In the genomic region with DNA sequence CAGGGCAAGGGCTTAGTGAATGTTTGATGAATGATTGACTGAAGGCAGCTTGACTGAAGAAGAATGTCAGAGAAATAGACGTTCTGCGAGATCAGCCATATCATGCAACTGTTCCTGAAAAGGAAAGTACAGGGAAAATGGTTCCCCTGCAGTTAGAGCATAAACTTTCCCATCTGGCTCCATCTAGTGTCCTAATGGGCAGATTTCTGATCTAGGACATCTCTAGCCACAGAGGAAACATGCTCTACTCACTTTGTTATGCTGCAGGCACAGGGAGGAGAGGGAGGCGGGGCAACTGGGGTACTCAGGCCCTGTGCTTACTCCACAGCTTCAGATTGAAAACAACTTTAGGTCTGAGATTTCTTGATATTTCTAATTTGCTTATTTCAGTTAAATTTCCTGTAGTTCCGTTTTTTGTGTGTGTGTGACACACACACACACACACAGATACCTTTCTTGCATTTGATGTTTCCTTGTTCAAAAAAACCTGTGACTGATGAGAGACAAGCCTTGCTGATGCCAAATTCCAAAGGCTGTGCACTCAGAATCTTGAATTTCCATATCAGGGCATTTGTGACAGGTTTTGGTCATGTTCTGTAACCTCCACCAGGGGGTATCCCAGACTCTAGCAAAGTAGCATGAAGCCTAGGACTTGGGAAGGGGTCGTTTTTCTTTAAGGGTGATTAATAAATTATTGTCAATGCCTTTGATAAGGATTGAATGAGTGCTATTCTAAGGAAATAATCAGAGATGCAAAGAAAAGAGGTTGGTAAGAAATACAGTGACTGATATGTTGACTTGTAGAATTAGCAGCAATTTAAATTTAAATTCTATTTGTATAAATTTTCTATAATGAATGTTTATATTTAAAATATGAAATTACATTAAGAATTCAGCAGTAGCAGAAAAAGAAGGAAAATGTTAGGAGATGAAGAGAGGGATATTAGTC, we compare ENCODE assay signal across 8 cellular contexts.
A peak's percentile ranks its signal among the peaks of the same experiment; 100 is the strongest.
DNase-seq lines count a peak whose midpoint lies in the region; ATAC-seq and TF ChIP-seq lines count a peak whose summit lies in the region.

No MANE protein-coding gene starts in this region.

- no peak overlapping the region for H2AFZ ChIP-seq in neural cell (ENCODE audit: low read depth, low read length)

- no peaks in the 10 kb centered on the region for H3K9me3 Mint-ChIP-seq in activated naive CD8-positive, alpha-beta T cell treated with anti-CD3 and anti-CD28 coated beads, Interleukin-2, amount 50 U/mL, for 24 hours

- H3K9ac ChIP-seq in neural cell (ENCODE audit: low read length): no peak overlapping the region

- no peaks in the 10 kb centered on the region for H3K4me1 ChIP-seq in HEK293 (ENCODE audit: control insufficient read depth, insufficient read depth, low read length)

- H3K4me1 Mint-ChIP-seq in activated naive CD8-positive, alpha-beta T cell treated with anti-CD3 and anti-CD28 coated beads, Interleukin-2, amount 50 U/mL, for 24 hours: no peaks in the 10 kb centered on the region

- H3K4me3 ChIP-seq in HEK293 (ENCODE audit: low read depth, low read length) (no peak overlapping the region), neural cell (ENCODE audit: low read length) (no peak overlapping the region)

- POLR2A ChIA-PET in HEK293 (lab: Yijun Ruan, JAX): no interaction called here

- peaks cover 5% of the 10 kb centered on the region for H3K27me3 ChIP-seq in neural cell (ENCODE audit: insufficient read depth, low read depth, low read length)

- DNase-seq in Ammon's horn (ENCODE audit: low spot score): peak; percentile 57
- peak; percentile 18 for DNase-seq in NCI-H526 treated with DMSO at 0.1 percent for 48 hours (lab: John Stamatoyannopoulos, UW)
- peak; percentile 30 for DNase-seq in dermis blood vessel endothelial cell
- DNase-seq in activated naive CD8-positive, alpha-beta T cell treated with anti-CD3 and anti-CD28 coated beads, Interleukin-2, amount 50 U/mL, for 24 hours: no peak

- TF ChIP-seq CTCF in HEK293 (tag by site-specific recombination; IDR thresholded peaks at IDR 0.05): 0 out of 2 replicates have a peak, but pooled peaks have one; percentile 46
- TF ChIP-seq CTCF in neural cell (IDR thresholded peaks at IDR 0.05; ENCODE audit: poor library complexity, severe bottlenecking): peak; percentile 48

- no peak for TF ChIP-seq EP300 in neural cell (conservative IDR thresholded peaks at IDR 0.05; ENCODE audit: poor library complexity, severe bottlenecking)

- H3K27ac Mint-ChIP-seq in activated naive CD8-positive, alpha-beta T cell treated with anti-CD3 and anti-CD28 coated beads, Interleukin-2, amount 50 U/mL, for 24 hours: no peak overlapping the region

- H3K36me3 Mint-ChIP-seq in activated naive CD8-positive, alpha-beta T cell treated with anti-CD3 and anti-CD28 coated beads, Interleukin-2, amount 50 U/mL, for 24 hours (ENCODE audit: low read depth): no peaks in the 10 kb centered on the region

- H3K9me2 ChIP-seq in neural cell (ENCODE audit: insufficient read depth, low read length): no peaks in the 10 kb centered on the region

- H3K9me3 ChIP-seq in HEK293 (ENCODE audit: control insufficient read depth, insufficient read depth, low read depth, low read length) (no peaks in the 10 kb centered on the region), neural cell (ENCODE audit: low read length) (no peaks in the 10 kb centered on the region)

- H3K4me3 Mint-ChIP-seq in activated naive CD8-positive, alpha-beta T cell treated with anti-CD3 and anti-CD28 coated beads, Interleukin-2, amount 50 U/mL, for 24 hours: no peak overlapping the region

- ATAC-seq in HG03196 (IDR thresholded peaks at IDR 0.05; ENCODE audit: unreplicated experiment) (no peak), HG03439 (IDR thresholded peaks at IDR 0.05; ENCODE audit: unreplicated experiment) (no peak)
- ATAC-seq in activated naive CD8-positive, alpha-beta T cell treated with anti-CD3 and anti-CD28 coated beads, Interleukin-2, amount 50 U/mL, for 24 hours: no peak

- TF ChIP-seq RAD21 in neural cell (conservative IDR thresholded peaks at IDR 0.05): peak; percentile 44

- H3K36me3 ChIP-seq in HEK293 (ENCODE audit: control insufficient read depth in 2 of 2, insufficient read depth in 1 of 2, low read length in 2 of 2) (no peaks in the 10 kb centered on the region), neural cell (ENCODE audit: insufficient read depth, low read length) (no peaks in the 10 kb centered on the region)

- no peak overlapping the region for H3K4me2 ChIP-seq in neural cell (ENCODE audit: low read length)

- H3K79me2 ChIP-seq in neural cell (replicated peaks; ENCODE audit: insufficient read depth, low read length): no peaks in the 10 kb centered on the region

- peaks cover 2% of the 10 kb centered on the region for H3K27me3 Mint-ChIP-seq in activated naive CD8-positive, alpha-beta T cell treated with anti-CD3 and anti-CD28 coated beads, Interleukin-2, amount 50 U/mL, for 24 hours

- CTCF ChIA-PET in HEK293 (lab: Yijun Ruan, JAX): interaction anchor here (0.6 to 1.2 kb wide), 7 partner anchors 11 to 1425 kb away, joined by 3 to 4 read pairs (median 3); no protein-coding TSS in a partner anchor

- no peaks in the 10 kb centered on the region for H4K20me1 ChIP-seq in neural cell (ENCODE audit: insufficient read depth)

- no peak overlapping the region for H3K27ac ChIP-seq in HEK293 (ENCODE audit: extremely low read depth, low read depth, low read length)
- no peak overlapping the region for H3K27ac ChIP-seq in neural cell (ENCODE audit: low read length)

- H3F3A ChIP-seq in neural cell (ENCODE audit: insufficient read depth, low read length, poor library complexity, severe bottlenecking): no peaks in the 10 kb centered on the region

TF ChIP-seq in HEK293, 187 proteins besides CTCF, POLR2A, EP300 and RAD21:
- peak; percentile 31 for TF ChIP-seq ZNF654 (tag by site-specific recombination; IDR thresholded peaks at IDR 0.05; ENCODE audit: low read depth)
- TF ChIP-seq SETDB1 (IDR thresholded peaks at IDR 0.05; ENCODE audit: insufficient read length, low read length): no peak
- peak; percentile 61 for TF ChIP-seq TRIM28 (IDR thresholded peaks at IDR 0.05; ENCODE audit: borderline replicate concordance, low read length)

TF ChIP-seq in neural cell, 6 proteins besides CTCF, POLR2A, EP300 and RAD21:
- TF ChIP-seq EZH2 (IDR thresholded peaks at IDR 0.05; ENCODE audit: borderline replicate concordance, insufficient read depth, low read length, poor library complexity, severe bottlenecking): no peak
- no peak for TF ChIP-seq MXI1 (conservative IDR thresholded peaks at IDR 0.05; ENCODE audit: poor library complexity, severe bottlenecking)
- TF ChIP-seq POLR2AphosphoS5 (IDR thresholded peaks at IDR 0.05): no peak
